ENCODE assay signal across 8 cellular contexts in the genomic region with DNA sequence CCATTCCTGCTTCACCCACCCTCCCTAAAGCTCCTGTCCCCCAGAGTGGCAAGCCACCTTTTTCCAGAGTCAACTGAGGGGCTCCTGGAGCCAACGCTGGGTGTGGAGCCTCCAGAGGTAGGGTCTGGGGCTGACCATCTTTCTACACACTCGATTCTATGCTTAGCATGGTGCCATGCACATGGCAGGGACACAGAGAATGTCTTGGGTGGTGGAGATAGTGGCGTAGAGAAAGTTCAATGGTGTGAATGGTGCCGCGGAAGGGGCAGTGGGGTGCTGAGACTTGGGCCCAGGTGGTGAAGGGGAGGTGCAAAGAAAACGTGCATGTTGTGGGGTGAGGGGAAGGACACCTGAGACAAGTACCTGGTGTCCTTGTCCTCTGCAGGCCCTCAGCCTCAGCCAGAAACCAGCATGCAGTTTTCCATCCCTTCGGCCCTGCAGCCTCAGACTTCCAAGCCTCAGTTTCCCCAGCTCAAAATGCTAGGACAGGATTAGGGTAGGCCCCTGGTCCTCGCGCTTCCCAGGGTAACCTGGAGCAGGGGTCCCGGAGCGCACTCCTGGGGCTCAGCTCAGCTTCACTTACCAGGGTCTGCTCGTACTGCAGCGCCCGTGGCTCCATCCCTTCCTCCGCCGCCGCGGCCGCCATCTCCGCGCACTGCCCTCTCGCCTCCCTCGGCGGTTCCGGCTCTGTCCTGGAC. TPM values are rescaled to one million over a fixed set of nuclear protein-coding genes. Genes with fewer than 3 reads are reported as not detected.
DNase-seq lines count a peak whose midpoint lies in the region; ATAC-seq and TF ChIP-seq lines count a peak whose summit lies in the region.

No MANE protein-coding gene starts in this region.

- H3K4me2 ChIP-seq in hepatocyte, result peak overlapping the region; percentile 98

- DNase-seq in BJ (ENCODE audit: low read depth), result no peak
- DNase-seq in hepatocyte (ENCODE audit: low spot score), result no peak
- DNase-seq in spleen, result no peak
- DNase-seq in left colon, result no peak
- DNase-seq in GF-D8 (lab: John Stamatoyannopoulos, UW), result no peak
- no peak for DNase-seq in dedifferentiated amniotic fluid mesenchymal stem cell (ENCODE audit: extremely low spot score)

- TF ChIP-seq POLR2A in spleen (IDR thresholded peaks at IDR 0.05), result no peak

- no peaks in the 10 kb centered on the region for H3K9me2 ChIP-seq in hepatocyte (replicated peaks; ENCODE audit: insufficient read depth)

- H3K27me3 ChIP-seq in BJ (ENCODE audit: control insufficient read depth, insufficient read depth, low read length) (no peaks in the 10 kb centered on the region), hepatocyte (no peaks in the 10 kb centered on the region), spleen (replicated peaks in 1 of 7) (no peaks in the 10 kb centered on the region)

- WGBS in hepatocyte (ENCODE audit: low lambda C conversion rate, missing lambda C conversion rate), result 10% methylated on average over 20 of the region's 25 CpGs
- whole genome bisulfite sequencing in spleen, 5 donors, result 12 to 26% (median 15%) methylated on average over 15 to 25 of the region's 25 CpGs

- CTCF ChIA-PET in BJ (lab: Yijun Ruan, JAX), result interaction anchor here (0.6 to 2.2 kb wide), 6 partner anchors 11 to 181 kb away, joined by 3 to 8 read pairs (median 4); no protein-coding TSS in a partner anchor

- H3K36me3 ChIP-seq in BJ (ENCODE audit: control insufficient read depth, insufficient read depth, low read length), result peaks cover 3% of the 10 kb centered on the region; the same call in 1 of the 2 replicates
- no peaks in the 10 kb centered on the region for H3K36me3 ChIP-seq in hepatocyte (replicated peaks; ENCODE audit: insufficient read depth, low read depth)
- H3K36me3 ChIP-seq in spleen, result peaks cover 0 to 24% (median 3%) of the 10 kb centered on the region in 6 donors

- POLR2A ChIA-PET in BJ (lab: Charles Lee), result no interaction called here

- intact Hi-C loops in spleen (cut with DNase I; ENCODE audit: low total_unique reads) (no loop called here), left colon (cut with DNase I, micrococcal nuclease) (no loop called here)

- TF ChIP-seq CTCF in BJ (IDR thresholded peaks at IDR 0.05; ENCODE audit: insufficient read depth, low read depth, low read length) (no peak), WI38 (IDR thresholded peaks at IDR 0.05; ENCODE audit: low read depth, low read length) (no peak), hepatocyte (IDR thresholded peaks at IDR 0.05; ENCODE audit: poor library complexity) (no peak), spleen (IDR thresholded peaks at IDR 0.05 in 8 of 11, conservative IDR thresholded peaks at IDR 0.05 in 3 of 11) (no peak)

- H3K4me3 ChIP-seq in BJ (ENCODE audit: low read depth, low read length), result peak overlapping the region; percentile 77
- H3K4me3 ChIP-seq in WI38 (ENCODE audit: low read depth, low read length), result peak overlapping the region; percentile 67
- peak overlapping the region; percentile 93 for H3K4me3 ChIP-seq in hepatocyte
- peak overlapping the region; percentile 82 to 98 (median 90) for H3K4me3 ChIP-seq in spleen

- H3K79me2 ChIP-seq in hepatocyte, result peaks cover 43% of the 10 kb centered on the region

- peaks cover 26% of the 10 kb centered on the region for H3K4me1 ChIP-seq in hepatocyte (ENCODE audit: insufficient read depth)
- peaks cover 11 to 57% (median 31%) of the 10 kb centered on the region in 6 donors for H3K4me1 ChIP-seq in spleen

- ATAC-seq in GM21723 (IDR thresholded peaks at IDR 0.05; ENCODE audit: unreplicated experiment), result peak; percentile 2
- ATAC-seq in left colon, result no peak

- H2AFZ ChIP-seq in hepatocyte, result peak overlapping the region; percentile 53

- H3K27ac ChIP-seq in hepatocyte (peak overlapping the region; percentile 98), spleen (peak overlapping the region; percentile 93 to 98 (median 97))

- no peaks in the 10 kb centered on the region for H3K9me3 ChIP-seq in hepatocyte (ENCODE audit: low read depth)
- no peaks in the 10 kb centered on the region for H3K9me3 ChIP-seq in spleen

- H4K20me1 ChIP-seq in hepatocyte (ENCODE audit: insufficient read depth, poor library complexity, severe bottlenecking), result no peaks in the 10 kb centered on the region

RNA-seq across cellular contexts. Expression of a gene that starts 0.4 kb away (rescaled TPM):
- polyA plus RNA-seq in BJ (2011; rRNA removed), result 1.6 and 2.6 TPM in 2 replicates
- 2.9 and 5.5 TPM in 2 replicates for polyA minus RNA-seq in BJ (2011; rRNA and poly(A)+ RNA removed)
- 11.8 and 12.3 TPM in 2 replicates for total RNA-seq in hepatocyte
- polyA plus RNA-seq in hepatocyte, result 11.9 and 12.8 TPM in 2 replicates
- 1 to 10 TPM; 2.8 to 6.4 (median 3.8) TPM for total RNA-seq in spleen
- polyA plus RNA-seq in spleen, result 1 to 10 TPM; 1.6 to 4.2 (median 2.1) TPM
- total RNA-seq in left colon, result 10 to 100 TPM; 73.2 to 89.9 TPM

RNA-seq across cellular contexts. Expression of a gene that starts 0.5 kb away (rescaled TPM):
- polyA plus RNA-seq in BJ (2011; rRNA removed), result 72.0 and 93.6 TPM in 2 replicates
- 28.6 and 36.4 TPM in 2 replicates for polyA minus RNA-seq in BJ (2011; rRNA and poly(A)+ RNA removed)
- total RNA-seq in hepatocyte, result 125 and 126 TPM in 2 replicates
- polyA plus RNA-seq in hepatocyte, result 95.1 and 106 TPM in 2 replicates
- 100 to 1,000 TPM in 1 of 7 donors, 10 to 100 TPM in 6; 42.5 to 109 (median 55.9) TPM for total RNA-seq in spleen
- polyA plus RNA-seq in spleen, result 100 to 1,000 TPM in 2 of 3 donors, 10 to 100 TPM in 1; 92.6 to 139 (median 114) TPM
- total RNA-seq in left colon, result 10 to 100 TPM; 96.7 to 96.8 TPM

RNA-seq across cellular contexts. Expression of a gene that starts 17.0 kb away (rescaled TPM):
- 0.20 and 0.36 TPM in 2 replicates for polyA plus RNA-seq in BJ (2011; rRNA removed)
- polyA minus RNA-seq in BJ (2011; rRNA and poly(A)+ RNA removed), result not detected in 2 replicates
- 1.5 and 1.8 TPM in 2 replicates for total RNA-seq in hepatocyte
- 4.0 and 5.2 TPM in 2 replicates for polyA plus RNA-seq in hepatocyte
- total RNA-seq in spleen, result 1 to 10 TPM in 2 of 7 donors, under 1 TPM in 4, not detected in 1; 0.23 to 1.8 (median 0.74) TPM
- under 1 TPM; 0.11 to 0.42 (median 0.17) TPM for polyA plus RNA-seq in spleen
- not detected for total RNA-seq in left colon

RNA-seq across cellular contexts. Expression of a gene that starts 18.9 kb away (rescaled TPM):
- polyA plus RNA-seq in BJ (2011; rRNA removed), result 0.83 and 1.5 TPM in 2 replicates
- 0.28 and 0.51 TPM in 2 replicates for polyA minus RNA-seq in BJ (2011; rRNA and poly(A)+ RNA removed)
- total RNA-seq in hepatocyte, result 13.6 and 15.0 TPM in 2 replicates
- polyA plus RNA-seq in hepatocyte, result 13.3 and 16.1 TPM in 2 replicates
- total RNA-seq in spleen, result 10 to 100 TPM; 10.8 to 26.5 (median 16.1) TPM
- polyA plus RNA-seq in spleen, result 10 to 100 TPM in 1 of 3 donors, 1 to 10 TPM in 2; 5.2 to 19.6 (median 7.0) TPM
- total RNA-seq in left colon, result 1 to 10 TPM; 2.1 to 2.6 TPM

RNA-seq across cellular contexts. Expression of a gene that starts 23.6 kb away (rescaled TPM):
- polyA plus RNA-seq in BJ (2011; rRNA removed), result 5.4 and 9.3 TPM in 2 replicates
- 7.7 and 8.1 TPM in 2 replicates for polyA minus RNA-seq in BJ (2011; rRNA and poly(A)+ RNA removed)
- total RNA-seq in hepatocyte, result 12.6 and 17.7 TPM in 2 replicates
- 10.2 and 12.2 TPM in 2 replicates for polyA plus RNA-seq in hepatocyte
- total RNA-seq in spleen, result 10 to 100 TPM; 12.9 to 24.6 (median 15.6) TPM
- 10 to 100 TPM in 1 of 3 donors, 1 to 10 TPM in 2; 6.5 to 12.4 (median 6.8) TPM for polyA plus RNA-seq in spleen
- total RNA-seq in left colon, result 10 to 100 TPM; 16.2 to 20.9 TPM
